In genomic region chr11:119459293-119459976, GRCh38 we compare ENCODE assay signal across 1 cellular context.
TF ChIP-seq lines count a peak whose summit lies in the region.

No MANE protein-coding gene starts in this region.

TF ChIP-seq in IMR-90, 13 proteins besides CTCF, POLR2A, EP300 and RAD21:
- TF ChIP-seq, protein P1, sequence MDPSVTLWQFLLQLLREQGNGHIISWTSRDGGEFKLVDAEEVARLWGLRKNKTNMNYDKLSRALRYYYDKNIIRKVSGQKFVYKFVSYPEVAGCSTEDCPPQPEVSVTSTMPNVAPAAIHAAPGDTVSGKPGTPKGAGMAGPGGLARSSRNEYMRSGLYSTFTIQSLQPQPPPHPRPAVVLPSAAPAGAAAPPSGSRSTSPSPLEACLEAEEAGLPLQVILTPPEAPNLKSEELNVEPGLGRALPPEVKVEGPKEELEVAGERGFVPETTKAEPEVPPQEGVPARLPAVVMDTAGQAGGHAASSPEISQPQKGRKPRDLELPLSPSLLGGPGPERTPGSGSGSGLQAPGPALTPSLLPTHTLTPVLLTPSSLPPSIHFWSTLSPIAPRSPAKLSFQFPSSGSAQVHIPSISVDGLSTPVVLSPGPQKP (IDR thresholded peaks at IDR 0.05; ENCODE audit: borderline replicate concordance, low read depth, low read length): no peak
- TF ChIP-seq CEBPB (IDR thresholded peaks at IDR 0.05; ENCODE audit: low read depth, low read length): no peak
- no peak for TF ChIP-seq RCOR1 (IDR thresholded peaks at IDR 0.05; ENCODE audit: insufficient replicate concordance, low read length)
- TF ChIP-seq RFX5 (IDR thresholded peaks at IDR 0.05; ENCODE audit: low read depth, low read length): no peak
- TF ChIP-seq SMC3 (IDR thresholded peaks at IDR 0.05; ENCODE audit: low read depth, low read length): no peak
- TF ChIP-seq NFE2L2 (IDR thresholded peaks at IDR 0.05; ENCODE audit: low read depth, low read length): no peak
